14 cellular contexts compared by ENCODE assay signal in genomic region chr9:133105461-133105770, GRCh38. TPM values are rescaled to one million over a fixed set of nuclear protein-coding genes. Genes with fewer than 3 reads are reported as not detected.
"Had no signal": no experiment of that assay in that cellular context is flagged by ENCODE, and none has a peak within 500 bp of the region (broad histone marks: within the 10 kb centered on the region; RNA-seq: fewer than 3 reads in every experiment).

No MANE protein-coding gene starts in this region.

- DNase-seq: activated gamma-delta T cell treated with Interleukin-2 at 50 U/mL for 16 hours; activated T-cell treated with anti-CD3 and anti-CD28 coated beads, Interleukin-2, amount 50 U/mL, for 24 hours; colonic mucosa; naive thymus-derived CD4-positive, alpha-beta T cell; nucleus accumbens; stimulated activated CD4-positive, alpha-beta T cell treated with anti-CD3 and anti-CD28 coated beads, Interleukin-4, amount 100 ng/mL, for 4 hours; stimulated activated naive CD8-positive, alpha-beta T cell treated with anti-CD3 and anti-CD28 coated beads, Interleukin-15, amount 100 ng/mL, for 72 hours had no signal

- H3K9me3 Mint-ChIP-seq: activated T-cell treated with anti-CD3 and anti-CD28 coated beads, Interleukin-2, amount 50 U/mL, for 24 hours; naive thymus-derived CD4-positive, alpha-beta T cell; stimulated activated naive CD8-positive, alpha-beta T cell treated with anti-CD3 and anti-CD28 coated beads, Interleukin-15, amount 100 ng/mL, for 72 hours had no signal

- H3K9me3 ChIP-seq: ascending aorta, colonic mucosa, gastroesophageal sphincter, vagina had no signal

- H3K27me3 ChIP-seq: ascending aorta, colonic mucosa, gastroesophageal sphincter, vagina had no signal

- H3K4me1 ChIP-seq: ascending aorta, colonic mucosa had no signal

- H3K4me3 Mint-ChIP-seq: activated T-cell treated with anti-CD3 and anti-CD28 coated beads, Interleukin-2, amount 50 U/mL, for 24 hours; naive thymus-derived CD4-positive, alpha-beta T cell; stimulated activated naive CD8-positive, alpha-beta T cell treated with anti-CD3 and anti-CD28 coated beads, Interleukin-15, amount 100 ng/mL, for 72 hours had no signal

- H3K4me3 ChIP-seq: ascending aorta, colonic mucosa, gastroesophageal sphincter, vagina had no signal

- H3K27me3 Mint-ChIP-seq: activated T-cell treated with anti-CD3 and anti-CD28 coated beads, Interleukin-2, amount 50 U/mL, for 24 hours; naive thymus-derived CD4-positive, alpha-beta T cell; stimulated activated naive CD8-positive, alpha-beta T cell treated with anti-CD3 and anti-CD28 coated beads, Interleukin-15, amount 100 ng/mL, for 72 hours had no signal

- FAIRE-seq: bronchial epithelial cell, keratinocyte, TTC549 had no signal

- ATAC-seq: activated CD4-positive, CD25-positive, alpha-beta regulatory T cell treated with anti-CD3 and anti-CD28 coated beads, Interleukin-2, amount 50 U/mL, for 24 hours; gastroesophageal sphincter; naive thymus-derived CD4-positive, alpha-beta T cell; stimulated activated naive CD8-positive, alpha-beta T cell treated with anti-CD3 and anti-CD28 coated beads, Interleukin-15, amount 100 ng/mL, for 72 hours had no signal

- H3K27ac ChIP-seq: ascending aorta, colonic mucosa, gastroesophageal sphincter, vagina had no signal

RNA-seq across cellular contexts. Expression of gene CEL, which starts 43.6 kb away (rescaled TPM):
- total RNA-seq: ascending aorta had no signal
- polyA plus RNA-seq: naive thymus-derived CD4-positive, alpha-beta T cell had no signal
